In genomic region chr12:6890789-6891624, GRCh38 we compare ENCODE assay signal across 8 cellular contexts. TPM values are rescaled to one million over a fixed set of nuclear protein-coding genes. Genes with fewer than 3 reads are reported as not detected.
DNase-seq lines count a peak whose midpoint lies in the region; ATAC-seq, FAIRE-seq and TF ChIP-seq lines count a peak whose summit lies in the region.

No MANE protein-coding gene starts in this region.

- peak; percentile 60 for TF ChIP-seq EP300 in neural cell (conservative IDR thresholded peaks at IDR 0.05; ENCODE audit: poor library complexity, severe bottlenecking)

- peak overlapping the region; percentile 92 for H2AFZ ChIP-seq in Loucy (ENCODE audit: low read length)
- no peak overlapping the region for H2AFZ ChIP-seq in neural cell (ENCODE audit: low read depth, low read length)

- H3K27ac Mint-ChIP-seq in stimulated activated naive CD8-positive, alpha-beta T cell treated with anti-CD3 and anti-CD28 coated beads, Interleukin-15, amount 100 ng/mL, for 72 hours = peak overlapping the region; percentile 92 to 98

- no peaks in the 10 kb centered on the region for H3K27me3 ChIP-seq in H7 (ENCODE audit: control insufficient read depth, insufficient read depth, low read length)
- no peaks in the 10 kb centered on the region for H3K27me3 ChIP-seq in Loucy (ENCODE audit: insufficient read depth, low read length, poor library complexity, severe bottlenecking)
- no peaks in the 10 kb centered on the region for H3K27me3 ChIP-seq in RWPE2 (ENCODE audit: insufficient read depth, poor library complexity, severe bottlenecking)
- H3K27me3 ChIP-seq in neural cell (ENCODE audit: insufficient read depth, low read depth, low read length) = no peaks in the 10 kb centered on the region

- peak overlapping the region; percentile 52 for H3K27ac ChIP-seq in RWPE2 (ENCODE audit: poor library complexity, severe bottlenecking)
- peak overlapping the region; percentile 56 for H3K27ac ChIP-seq in neural cell (ENCODE audit: low read length)

- H3K27me3 Mint-ChIP-seq in stimulated activated naive CD8-positive, alpha-beta T cell treated with anti-CD3 and anti-CD28 coated beads, Interleukin-15, amount 100 ng/mL, for 72 hours = no peaks in the 10 kb centered on the region

- H3K4me3 ChIP-seq in H7 (ENCODE audit: insufficient read depth, low read depth, low read length) = peak overlapping the region; percentile 60
- peak overlapping the region; percentile 86 for H3K4me3 ChIP-seq in Loucy (ENCODE audit: low read length, poor library complexity, severe bottlenecking)
- peak overlapping the region; percentile 37 for H3K4me3 ChIP-seq in RWPE2 (ENCODE audit: severe bottlenecking)
- H3K4me3 ChIP-seq in fibroblast of the aortic adventitia (ENCODE audit: low read depth, low read length) = peak overlapping the region; percentile 58
- peak overlapping the region; percentile 67 for H3K4me3 ChIP-seq in neural cell (ENCODE audit: low read length)

- H3K79me2 ChIP-seq in Loucy (ENCODE audit: insufficient read depth, low read length) (peaks cover 10% of the 10 kb centered on the region; the same call in 1 of the 2 replicates), neural cell (replicated peaks; ENCODE audit: insufficient read depth, low read length) (no peaks in the 10 kb centered on the region)

- H4K20me1 ChIP-seq in Loucy (ENCODE audit: insufficient read depth, low read length, poor library complexity, severe bottlenecking) (no peaks in the 10 kb centered on the region), neural cell (ENCODE audit: insufficient read depth) (no peaks in the 10 kb centered on the region)

- peak; percentile 68 for TF ChIP-seq RAD21 in neural cell (conservative IDR thresholded peaks at IDR 0.05)

- H3K9ac ChIP-seq in Loucy (ENCODE audit: low read depth, low read length, poor library complexity, severe bottlenecking) (peak overlapping the region; percentile 97), neural cell (ENCODE audit: low read length) (peak overlapping the region; percentile 64)

- H3F3A ChIP-seq in Loucy (ENCODE audit: low read depth) = 0 out of 2 replicates have a peak, but pooled peaks cover 2% of the 10 kb centered on the region
- H3F3A ChIP-seq in neural cell (ENCODE audit: insufficient read depth, low read length, poor library complexity, severe bottlenecking) = no peaks in the 10 kb centered on the region

- H3K4me2 ChIP-seq in Loucy (ENCODE audit: low read depth, low read length, poor library complexity, severe bottlenecking) (peak overlapping the region; percentile 95), neural cell (ENCODE audit: low read length) (peak overlapping the region; percentile 52)

- TF ChIP-seq CTCF in Loucy (conservative IDR thresholded peaks at IDR 0.05; ENCODE audit: low read length) = peak; percentile 71
- peak; percentile 97 for TF ChIP-seq CTCF in RWPE2 (IDR thresholded peaks at IDR 0.05; ENCODE audit: poor library complexity, severe bottlenecking)
- peak; percentile 68 for TF ChIP-seq CTCF in fibroblast of the aortic adventitia (IDR thresholded peaks at IDR 0.05; ENCODE audit: insufficient read depth, low read length)
- TF ChIP-seq CTCF in neural cell (IDR thresholded peaks at IDR 0.05; ENCODE audit: poor library complexity, severe bottlenecking) = peak; percentile 97

- peak overlapping the region; percentile 86 to 90 for H3K4me3 Mint-ChIP-seq in stimulated activated naive CD8-positive, alpha-beta T cell treated with anti-CD3 and anti-CD28 coated beads, Interleukin-15, amount 100 ng/mL, for 72 hours

- DNase-seq in H7 (peak; percentile 97), RWPE2 (ENCODE audit: low spot score) (peak; percentile 91), fibroblast of the aortic adventitia (ENCODE audit: low read depth) (peak; percentile 95)
- DNase-seq in activated effector memory CD4-positive, alpha-beta T cell treated with Interleukin-2 at 50 U/mL for 16 hours = peak; percentile 98
- peak; percentile 99 for DNase-seq in stimulated activated naive CD8-positive, alpha-beta T cell treated with anti-CD3 and anti-CD28 coated beads, Interleukin-15, amount 100 ng/mL, for 72 hours

- H3K4me1 Mint-ChIP-seq in stimulated activated naive CD8-positive, alpha-beta T cell treated with anti-CD3 and anti-CD28 coated beads, Interleukin-15, amount 100 ng/mL, for 72 hours = peaks cover 30% of the 10 kb centered on the region

- no peaks in the 10 kb centered on the region for H3K9me3 Mint-ChIP-seq in stimulated activated naive CD8-positive, alpha-beta T cell treated with anti-CD3 and anti-CD28 coated beads, Interleukin-15, amount 100 ng/mL, for 72 hours

- peak; percentile 96 for ATAC-seq in RWPE2 (ENCODE audit: low read depth)
- peak; percentile 97 for ATAC-seq in stimulated activated naive CD8-positive, alpha-beta T cell treated with anti-CD3 and anti-CD28 coated beads, Interleukin-15, amount 100 ng/mL, for 72 hours

- peak; percentile 75 for FAIRE-seq in G401.6 (lab: Jason Lieb, UNC)

- H3K9me3 ChIP-seq in Loucy (ENCODE audit: insufficient read depth, low read depth, low read length) (no peaks in the 10 kb centered on the region), RWPE2 (ENCODE audit: severe bottlenecking) (no peaks in the 10 kb centered on the region), neural cell (ENCODE audit: low read length) (no peaks in the 10 kb centered on the region)

- H3K36me3 ChIP-seq in H7 (replicated peaks; ENCODE audit: control insufficient read depth, insufficient read depth, low read length) = no peaks in the 10 kb centered on the region
- no peaks in the 10 kb centered on the region for H3K36me3 ChIP-seq in Loucy (ENCODE audit: insufficient read depth, low read length)
- H3K36me3 ChIP-seq in RWPE2 (ENCODE audit: low read depth) = no peaks in the 10 kb centered on the region
- no peaks in the 10 kb centered on the region for H3K36me3 ChIP-seq in neural cell (ENCODE audit: insufficient read depth, low read length)

- H3K9me2 ChIP-seq in Loucy (replicated peaks; ENCODE audit: low read depth, low read length) (no peaks in the 10 kb centered on the region), neural cell (ENCODE audit: insufficient read depth, low read length) (no peaks in the 10 kb centered on the region)

- H3K4me1 ChIP-seq in Loucy (ENCODE audit: insufficient read depth, low read length, poor library complexity, severe bottlenecking) (peaks cover 20% of the 10 kb centered on the region), RWPE2 (ENCODE audit: insufficient read depth, poor library complexity, severe bottlenecking) (peaks cover 3% of the 10 kb centered on the region)

TF ChIP-seq in neural cell, 6 proteins besides CTCF, POLR2A, EP300 and RAD21:
- peak; percentile 58 for TF ChIP-seq MXI1 (conservative IDR thresholded peaks at IDR 0.05; ENCODE audit: poor library complexity, severe bottlenecking)
- no peak for TF ChIP-seq EZH2 (IDR thresholded peaks at IDR 0.05; ENCODE audit: borderline replicate concordance, insufficient read depth, low read length, poor library complexity, severe bottlenecking)
- no peak for TF ChIP-seq TAF1 (IDR thresholded peaks at IDR 0.05; ENCODE audit: low read depth)
- peak; percentile 77 for TF ChIP-seq SMC3 (conservative IDR thresholded peaks at IDR 0.05; ENCODE audit: poor library complexity)
- peak; percentile 74 for TF ChIP-seq POLR2AphosphoS5 (IDR thresholded peaks at IDR 0.05)
- TF ChIP-seq, protein P1, sequence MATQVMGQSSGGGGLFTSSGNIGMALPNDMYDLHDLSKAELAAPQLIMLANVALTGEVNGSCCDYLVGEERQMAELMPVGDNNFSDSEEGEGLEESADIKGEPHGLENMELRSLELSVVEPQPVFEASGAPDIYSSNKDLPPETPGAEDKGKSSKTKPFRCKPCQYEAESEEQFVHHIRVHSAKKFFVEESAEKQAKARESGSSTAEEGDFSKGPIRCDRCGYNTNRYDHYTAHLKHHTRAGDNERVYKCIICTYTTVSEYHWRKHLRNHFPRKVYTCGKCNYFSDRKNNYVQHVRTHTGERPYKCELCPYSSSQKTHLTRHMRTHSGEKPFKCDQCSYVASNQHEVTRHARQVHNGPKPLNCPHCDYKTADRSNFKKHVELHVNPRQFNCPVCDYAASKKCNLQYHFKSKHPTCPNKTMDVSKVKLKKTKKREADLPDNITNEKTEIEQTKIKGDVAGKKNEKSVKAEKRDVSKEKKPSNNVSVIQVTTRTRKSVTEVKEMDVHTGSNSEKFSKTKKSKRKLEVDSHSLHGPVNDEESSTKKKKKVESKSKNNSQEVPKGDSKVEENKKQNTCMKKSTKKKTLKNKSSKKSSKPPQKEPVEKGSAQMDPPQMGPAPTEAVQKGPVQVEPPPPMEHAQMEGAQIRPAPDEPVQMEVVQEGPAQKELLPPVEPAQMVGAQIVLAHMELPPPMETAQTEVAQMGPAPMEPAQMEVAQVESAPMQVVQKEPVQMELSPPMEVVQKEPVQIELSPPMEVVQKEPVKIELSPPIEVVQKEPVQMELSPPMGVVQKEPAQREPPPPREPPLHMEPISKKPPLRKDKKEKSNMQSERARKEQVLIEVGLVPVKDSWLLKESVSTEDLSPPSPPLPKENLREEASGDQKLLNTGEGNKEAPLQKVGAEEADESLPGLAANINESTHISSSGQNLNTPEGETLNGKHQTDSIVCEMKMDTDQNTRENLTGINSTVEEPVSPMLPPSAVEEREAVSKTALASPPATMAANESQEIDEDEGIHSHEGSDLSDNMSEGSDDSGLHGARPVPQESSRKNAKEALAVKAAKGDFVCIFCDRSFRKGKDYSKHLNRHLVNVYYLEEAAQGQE (IDR thresholded peaks at IDR 0.05; ENCODE audit: borderline replicate concordance) = no peak

RNA-seq across cellular contexts. Expression of gene LRRC23, which starts 13.6 kb away (rescaled TPM):
- 4.6 and 5.7 TPM in 2 replicates for total RNA-seq in H7 (2014; rRNA removed; shearing (Covaris generic))
- total RNA-seq in fibroblast of the aortic adventitia (ENCODE audit: low replicate concordance) = 7.0 and 62.6 TPM in 2 replicates
- polyA plus RNA-seq in neural cell = 13.6 and 20.5 TPM in 2 replicates
- polyA minus RNA-seq in neural cell = 12.7 and 18.9 TPM in 2 replicates

RNA-seq across cellular contexts. Expression of gene SPSB2, which starts 17.9 kb away (rescaled TPM):
- total RNA-seq in H7 (2014; rRNA removed; shearing (Covaris generic)) = 28.7 and 29.4 TPM in 2 replicates
- 3.3 and 8.0 TPM in 2 replicates for total RNA-seq in fibroblast of the aortic adventitia (ENCODE audit: low replicate concordance)
- 12.8 and 14.2 TPM in 2 replicates for polyA plus RNA-seq in neural cell
- 5.8 and 6.0 TPM in 2 replicates for polyA minus RNA-seq in neural cell

RNA-seq across cellular contexts. Expression of gene ENO2, which starts 23.4 kb away (rescaled TPM):
- total RNA-seq in H7 (2014; rRNA removed; shearing (Covaris generic)) = 47.4 and 59.0 TPM in 2 replicates
- total RNA-seq in fibroblast of the aortic adventitia (ENCODE audit: low replicate concordance) = 8.7 and 12.7 TPM in 2 replicates
- 193 and 228 TPM in 2 replicates for polyA plus RNA-seq in neural cell
- 157 and 175 TPM in 2 replicates for polyA minus RNA-seq in neural cell

RNA-seq across cellular contexts. Expression of gene TPI1, which starts 23.7 kb away (rescaled TPM):
- total RNA-seq in H7 (2014; rRNA removed; shearing (Covaris generic)) = 1,353 and 1,607 TPM in 2 replicates
- total RNA-seq in fibroblast of the aortic adventitia (ENCODE audit: low replicate concordance) = 183 and 680 TPM in 2 replicates
- polyA plus RNA-seq in neural cell = 288 and 292 TPM in 2 replicates
- polyA minus RNA-seq in neural cell = 150 and 158 TPM in 2 replicates

RNA-seq across cellular contexts. Expression of gene ATN1, which starts 36.8 kb away (rescaled TPM):
- total RNA-seq in H7 (2014; rRNA removed; shearing (Covaris generic)) = 11.4 and 13.4 TPM in 2 replicates
- total RNA-seq in fibroblast of the aortic adventitia (ENCODE audit: low replicate concordance) = 13.6 and 13.8 TPM in 2 replicates
- 9.2 and 13.7 TPM in 2 replicates for polyA plus RNA-seq in neural cell
- polyA minus RNA-seq in neural cell = 17.5 and 27.1 TPM in 2 replicates

Comparison
In these comparisons a context has a peak if more than half of its experiments do, and no peak if none do; other contexts are left out.
1. Peak in every context shown above with its lines: DNase-seq, ATAC-seq, H3K4me3 ChIP-seq and H3K27ac ChIP-seq.